In genomic region chr12:53159195-53159834, GRCh38 we compare ENCODE assay signal across 1 cellular context.
TF ChIP-seq lines count a peak whose summit lies in the region.

No MANE protein-coding gene starts in this region.

TF ChIP-seq in SK-N-SH treated with all-trans-retinoic acid at 6 μM for 48 hours, 23 proteins besides CTCF, POLR2A, EP300 and RAD21 (continued from another document):
- no peak for TF ChIP-seq POU6F1 (CRISPR knock-in tag; IDR thresholded peaks at IDR 0.05; ENCODE audit: borderline replicate concordance, low read depth)
- TF ChIP-seq ZNF70 (CRISPR knock-in tag; IDR thresholded peaks at IDR 0.05): no peak
- no peak for TF ChIP-seq TOX (CRISPR knock-in tag; IDR thresholded peaks at IDR 0.05; ENCODE audit: borderline replicate concordance)
- TF ChIP-seq GLIS3 (CRISPR knock-in tag; IDR thresholded peaks at IDR 0.05): no peak
- TF ChIP-seq CSDC2 (CRISPR knock-in tag; IDR thresholded peaks at IDR 0.05): no peak
- no peak for TF ChIP-seq RARB (CRISPR knock-in tag; IDR thresholded peaks at IDR 0.05)
- no peak for TF ChIP-seq TCF4 (CRISPR knock-in tag; IDR thresholded peaks at IDR 0.05; ENCODE audit: borderline replicate concordance)
- no peak for TF ChIP-seq TSHZ2 (CRISPR knock-in tag; IDR thresholded peaks at IDR 0.05)
- TF ChIP-seq ZNF565 (CRISPR knock-in tag; conservative IDR thresholded peaks at IDR 0.05; ENCODE audit: low read depth): no peak
- no peak for TF ChIP-seq ZFP30 (CRISPR knock-in tag; IDR thresholded peaks at IDR 0.05)
- no peak for TF ChIP-seq SNAI2 (CRISPR knock-in tag; IDR thresholded peaks at IDR 0.05)
- TF ChIP-seq ISL1 (CRISPR knock-in tag; IDR thresholded peaks at IDR 0.05): no peak
- no peak for TF ChIP-seq CSRNP3 (CRISPR knock-in tag; IDR thresholded peaks at IDR 0.05)
